In the genomic region with DNA sequence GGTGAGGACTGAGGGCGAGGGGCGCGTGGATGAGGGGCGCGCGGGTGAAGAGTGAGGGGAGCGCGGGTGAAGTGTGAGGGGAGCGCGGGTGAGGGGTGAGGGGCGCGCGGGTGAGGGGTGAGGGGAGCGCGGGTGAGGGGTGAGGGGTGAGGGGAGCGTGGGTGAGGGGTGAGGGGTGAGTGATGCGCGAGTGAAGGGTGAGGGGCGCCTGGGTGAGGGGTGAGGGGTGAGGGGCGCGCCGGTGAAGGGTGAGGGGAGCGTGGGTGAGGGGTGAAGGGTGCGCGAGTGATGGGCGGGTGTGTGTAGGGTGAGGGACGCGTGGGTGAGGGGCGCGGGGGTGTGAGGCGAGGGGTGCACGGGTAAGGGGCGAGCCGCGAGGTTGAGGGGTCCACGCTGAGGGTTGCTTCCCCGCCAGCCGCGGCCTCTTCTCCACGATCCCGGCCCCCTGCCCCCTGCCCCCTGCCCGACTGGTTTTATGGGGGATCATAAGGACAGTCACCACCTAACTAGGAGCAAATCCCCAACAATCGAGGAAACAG, we compare ENCODE assay signal across 9 cellular contexts. TPM values are rescaled to one million over a fixed set of nuclear protein-coding genes. Genes with fewer than 3 reads are reported as not detected.
DNase-seq lines count a peak whose midpoint lies in the region; ATAC-seq, FAIRE-seq and TF ChIP-seq lines count a peak whose summit lies in the region.
"Had no signal": no experiment of that assay in that cellular context is flagged by ENCODE, and none has a peak within 500 bp of the region (broad histone marks: within the 10 kb centered on the region; RNA-seq: fewer than 3 reads in every experiment).

No MANE protein-coding gene starts in this region.

- ATAC-seq in Right ventricle myocardium superior (ENCODE audit: poor library complexity) (no peak), GM21528 (IDR thresholded peaks at IDR 0.05; ENCODE audit: low FRiP score, unreplicated experiment) (no peak), GM18868 (IDR thresholded peaks at IDR 0.05; ENCODE audit: unreplicated experiment) (no peak)

- no peak for TF ChIP-seq CTCF in dorsolateral prefrontal cortex (IDR thresholded peaks at IDR 0.05 in 54 of 56, conservative IDR thresholded peaks at IDR 0.05 in 2 of 56; ENCODE audit: low read depth in 1 of 56, partially characterized antibody in 56 of 56)

- peak overlapping the region; percentile 52 to 87 for H3K9ac ChIP-seq in mucosa of rectum (ENCODE audit: low read depth in 1 of 2, low read length in 2 of 2)

- intact Hi-C loops in cardiac septum (cut with DNase I) (loop anchor here (5.0 kb wide), 1 partner anchor 80 kb away; the partner anchor contains the start of gene RBFA), Right ventricle myocardium superior (cut with DNase I) (loop anchor here (10.0 kb wide), 1 partner anchor 82 kb away; the partner anchor contains the start of gene RBFA), dorsolateral prefrontal cortex (cut with DNase I) (loop anchor here in 1 of 2 donors (5.0 kb wide), 1 partner anchor 80 kb away; the partner anchor contains the start of gene RBFA)

- peak overlapping the region; percentile 69 to 95 (median 89) for H3K4me3 ChIP-seq in dorsolateral prefrontal cortex
- peak overlapping the region; percentile 66 to 70 for H3K4me3 ChIP-seq in mucosa of rectum (ENCODE audit: low read length in 2 of 2)

- FAIRE-seq in urothelium cell line (lab: Jason Lieb, UNC), result peak; percentile 23

- no peaks in the 10 kb centered on the region for H3K27me3 ChIP-seq in dorsolateral prefrontal cortex
- no peaks in the 10 kb centered on the region for H3K27me3 ChIP-seq in mucosa of rectum (ENCODE audit: control insufficient read depth in 2 of 2, insufficient read depth in 2 of 2, low read length in 2 of 2)

- H3K27ac ChIP-seq in dorsolateral prefrontal cortex (peak overlapping the region in 33 of 59 donors; percentile 9 to 89 (median 63)), mucosa of rectum (ENCODE audit: low read depth in 2 of 2, low read length in 2 of 2) (peak overlapping the region; percentile 86 to 91)

- peak; percentile 50 for DNase-seq in cardiac septum (ENCODE audit: low spot score)
- no peak for DNase-seq in Right ventricle myocardium superior
- peak in 3 of 10 donors; percentile 22 to 32 (median 31) for DNase-seq in dorsolateral prefrontal cortex
- DNase-seq in urothelium cell line (ENCODE audit: low spot score), result no peak
- DNase-seq in kidney glomerular epithelial cell (lab: John Stamatoyannopoulos, UW), result no peak
- DNase-seq: cerebellar nuclear complex had no signal

- no peaks in the 10 kb centered on the region for H3K9me3 ChIP-seq in mucosa of rectum (ENCODE audit: control insufficient read depth in 2 of 2, low read length in 2 of 2)

- peaks cover 32 to 54% of the 10 kb centered on the region in 2 donors for H3K4me1 ChIP-seq in mucosa of rectum (ENCODE audit: control insufficient read depth in 2 of 2, insufficient read depth in 2 of 2, low read length in 2 of 2)

- peaks cover 0 to 6% of the 10 kb centered on the region in 2 donors for H3K36me3 ChIP-seq in mucosa of rectum (ENCODE audit: control insufficient read depth in 2 of 2, insufficient read depth in 2 of 2, low read length in 2 of 2)

RNA-seq across cellular contexts. Expression of gene SLC66A2, which starts 1.1 kb away (rescaled TPM):
- total RNA-seq in cardiac septum (23.5 TPM), Right ventricle myocardium superior (25.4 TPM), dorsolateral prefrontal cortex (100 to 1,000 TPM in 40 of 120 experiments, 10 to 100 TPM in 80; 48.9 to 138 (median 96.6) TPM)

RNA-seq across cellular contexts. Expression of gene HSBP1L1, which starts 11.9 kb away (rescaled TPM):
- 7.9 TPM for total RNA-seq in cardiac septum
- total RNA-seq in Right ventricle myocardium superior, result 13.8 TPM
- total RNA-seq in dorsolateral prefrontal cortex, result 10 to 100 TPM in 105 of 120 experiments, 1 to 10 TPM in 15; 5.7 to 22.6 (median 13.2) TPM

RNA-seq across cellular contexts. Expression of gene TXNL4A, which starts 35.8 kb away (rescaled TPM):
- total RNA-seq in cardiac septum (96.5 TPM), Right ventricle myocardium superior (78.2 TPM), dorsolateral prefrontal cortex (100 to 1,000 TPM in 43 of 120 experiments, 10 to 100 TPM in 77; 68.3 to 133 (median 95.2) TPM)
